ENCODE assay signal across 2 cellular contexts in the genomic region with DNA sequence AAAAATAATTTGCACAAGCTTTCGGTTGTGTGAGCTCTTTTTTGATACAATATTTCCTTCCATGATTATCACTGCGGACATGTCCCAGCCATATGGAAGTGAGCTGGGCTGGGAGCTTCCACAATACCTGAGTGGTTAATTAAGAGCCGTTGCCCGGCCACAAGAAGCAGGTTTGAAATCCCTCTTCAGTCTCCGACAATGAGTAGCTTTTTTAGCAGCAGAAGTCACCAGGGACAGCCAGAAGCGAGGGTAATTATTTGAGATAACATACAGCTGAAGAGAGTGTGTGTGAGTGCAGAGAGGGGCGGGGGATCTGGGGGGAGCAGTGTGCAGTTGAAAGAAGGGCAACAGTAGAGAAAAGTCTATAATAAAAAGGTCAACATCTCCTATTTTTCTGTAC.
TF ChIP-seq lines count a peak whose summit lies in the region.

No MANE protein-coding gene starts in this region.

TF ChIP-seq in SK-N-SH, 30 proteins besides CTCF, POLR2A, EP300 and RAD21 (continued from another document):
- TF ChIP-seq GATA2 (CRISPR knock-in tag; IDR thresholded peaks at IDR 0.05) = peak; percentile 46; the same call in 1 of the 2 replicates
- TF ChIP-seq, protein P1, sequence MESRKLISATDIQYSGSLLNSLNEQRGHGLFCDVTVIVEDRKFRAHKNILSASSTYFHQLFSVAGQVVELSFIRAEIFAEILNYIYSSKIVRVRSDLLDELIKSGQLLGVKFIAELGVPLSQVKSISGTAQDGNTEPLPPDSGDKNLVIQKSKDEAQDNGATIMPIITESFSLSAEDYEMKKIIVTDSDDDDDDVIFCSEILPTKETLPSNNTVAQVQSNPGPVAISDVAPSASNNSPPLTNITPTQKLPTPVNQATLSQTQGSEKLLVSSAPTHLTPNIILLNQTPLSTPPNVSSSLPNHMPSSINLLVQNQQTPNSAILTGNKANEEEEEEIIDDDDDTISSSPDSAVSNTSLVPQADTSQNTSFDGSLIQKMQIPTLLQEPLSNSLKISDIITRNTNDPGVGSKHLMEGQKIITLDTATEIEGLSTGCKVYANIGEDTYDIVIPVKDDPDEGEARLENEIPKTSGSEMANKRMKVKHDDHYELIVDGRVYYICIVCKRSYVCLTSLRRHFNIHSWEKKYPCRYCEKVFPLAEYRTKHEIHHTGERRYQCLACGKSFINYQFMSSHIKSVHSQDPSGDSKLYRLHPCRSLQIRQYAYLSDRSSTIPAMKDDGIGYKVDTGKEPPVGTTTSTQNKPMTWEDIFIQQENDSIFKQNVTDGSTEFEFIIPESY (IDR thresholded peaks at IDR 0.05; ENCODE audit: borderline replicate concordance, low read depth) = no peak
- TF ChIP-seq RCOR1 (IDR thresholded peaks at IDR 0.05; ENCODE audit: low read length) = no peak
- TF ChIP-seq TEAD4 (IDR thresholded peaks at IDR 0.05; ENCODE audit: borderline replicate concordance, insufficient read depth) = no peak
- no peak for TF ChIP-seq FOXJ3 (CRISPR knock-in tag; IDR thresholded peaks at IDR 0.05)
- TF ChIP-seq EZH2phosphoT487 (IDR thresholded peaks at IDR 0.05; ENCODE audit: borderline replicate concordance, low read depth) = no peak
- 0 out of 2 replicates have a peak, but pooled peaks have one; percentile 17 for TF ChIP-seq MXI1 (IDR thresholded peaks at IDR 0.05; ENCODE audit: low read depth, low read length)
- TF ChIP-seq NRF1 (IDR thresholded peaks at IDR 0.05; ENCODE audit: low read depth, low read length) = no peak
- TF ChIP-seq CHD2 (IDR thresholded peaks at IDR 0.05; ENCODE audit: low read length, partially characterized antibody) = no peak
- no peak for TF ChIP-seq PBX3 (IDR thresholded peaks at IDR 0.05)
- no peak for TF ChIP-seq SIN3A (IDR thresholded peaks at IDR 0.05; ENCODE audit: borderline replicate concordance, low read depth, low read length)

TF ChIP-seq in SK-N-SH treated with all-trans-retinoic acid at 6 μM for 48 hours, 23 proteins besides CTCF, POLR2A, EP300 and RAD21:
- TF ChIP-seq, protein P2, sequence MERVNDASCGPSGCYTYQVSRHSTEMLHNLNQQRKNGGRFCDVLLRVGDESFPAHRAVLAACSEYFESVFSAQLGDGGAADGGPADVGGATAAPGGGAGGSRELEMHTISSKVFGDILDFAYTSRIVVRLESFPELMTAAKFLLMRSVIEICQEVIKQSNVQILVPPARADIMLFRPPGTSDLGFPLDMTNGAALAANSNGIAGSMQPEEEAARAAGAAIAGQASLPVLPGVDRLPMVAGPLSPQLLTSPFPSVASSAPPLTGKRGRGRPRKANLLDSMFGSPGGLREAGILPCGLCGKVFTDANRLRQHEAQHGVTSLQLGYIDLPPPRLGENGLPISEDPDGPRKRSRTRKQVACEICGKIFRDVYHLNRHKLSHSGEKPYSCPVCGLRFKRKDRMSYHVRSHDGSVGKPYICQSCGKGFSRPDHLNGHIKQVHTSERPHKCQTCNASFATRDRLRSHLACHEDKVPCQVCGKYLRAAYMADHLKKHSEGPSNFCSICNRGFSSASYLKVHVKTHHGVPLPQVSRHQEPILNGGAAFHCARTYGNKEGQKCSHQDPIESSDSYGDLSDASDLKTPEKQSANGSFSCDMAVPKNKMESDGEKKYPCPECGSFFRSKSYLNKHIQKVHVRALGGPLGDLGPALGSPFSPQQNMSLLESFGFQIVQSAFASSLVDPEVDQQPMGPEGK (CRISPR knock-in tag; IDR thresholded peaks at IDR 0.05; ENCODE audit: borderline replicate concordance) = no peak
- TF ChIP-seq SNAI2 (CRISPR knock-in tag; IDR thresholded peaks at IDR 0.05) (no peak), PPARA (CRISPR knock-in tag; IDR thresholded peaks at IDR 0.05; ENCODE audit: borderline replicate concordance) (no peak), ZC3H10 (CRISPR knock-in tag; IDR thresholded peaks at IDR 0.05) (no peak), BACH2 (CRISPR knock-in tag; IDR thresholded peaks at IDR 0.05; ENCODE audit: borderline replicate concordance) (no peak), ZFP30 (CRISPR knock-in tag; IDR thresholded peaks at IDR 0.05) (no peak), ARNTL (CRISPR knock-in tag; IDR thresholded peaks at IDR 0.05; ENCODE audit: borderline replicate concordance, low read depth) (no peak), ISL1 (CRISPR knock-in tag; IDR thresholded peaks at IDR 0.05) (no peak), ZNF70 (CRISPR knock-in tag; IDR thresholded peaks at IDR 0.05) (no peak), GLIS3 (CRISPR knock-in tag; IDR thresholded peaks at IDR 0.05) (no peak), CREB5 (CRISPR knock-in tag; IDR thresholded peaks at IDR 0.05; ENCODE audit: low read depth) (no peak), POU6F1 (CRISPR knock-in tag; IDR thresholded peaks at IDR 0.05; ENCODE audit: borderline replicate concordance, low read depth) (no peak), ZNF565 (CRISPR knock-in tag; conservative IDR thresholded peaks at IDR 0.05; ENCODE audit: low read depth) (no peak), OSR1 (CRISPR knock-in tag; IDR thresholded peaks at IDR 0.05) (no peak), ESRRG (CRISPR knock-in tag; IDR thresholded peaks at IDR 0.05) (no peak), CSDC2 (CRISPR knock-in tag; IDR thresholded peaks at IDR 0.05) (no peak), RARB (CRISPR knock-in tag; IDR thresholded peaks at IDR 0.05) (no peak), TSHZ2 (CRISPR knock-in tag; IDR thresholded peaks at IDR 0.05) (no peak)
- TF ChIP-seq, protein P3, sequence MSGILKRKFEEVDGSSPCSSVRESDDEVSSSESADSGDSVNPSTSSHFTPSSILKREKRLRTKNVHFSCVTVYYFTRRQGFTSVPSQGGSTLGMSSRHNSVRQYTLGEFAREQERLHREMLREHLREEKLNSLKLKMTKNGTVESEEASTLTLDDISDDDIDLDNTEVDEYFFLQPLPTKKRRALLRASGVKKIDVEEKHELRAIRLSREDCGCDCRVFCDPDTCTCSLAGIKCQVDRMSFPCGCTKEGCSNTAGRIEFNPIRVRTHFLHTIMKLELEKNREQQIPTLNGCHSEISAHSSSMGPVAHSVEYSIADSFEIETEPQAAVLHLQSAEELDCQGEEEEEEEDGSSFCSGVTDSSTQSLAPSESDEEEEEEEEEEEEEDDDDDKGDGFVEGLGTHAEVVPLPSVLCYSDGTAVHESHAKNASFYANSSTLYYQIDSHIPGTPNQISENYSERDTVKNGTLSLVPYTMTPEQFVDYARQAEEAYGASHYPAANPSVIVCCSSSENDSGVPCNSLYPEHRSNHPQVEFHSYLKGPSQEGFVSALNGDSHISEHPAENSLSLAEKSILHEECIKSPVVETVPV (CRISPR knock-in tag; IDR thresholded peaks at IDR 0.05) = no peak
